ENCODE assay signal across 1 cellular context in genomic region chr12:106986625-106987389, GRCh38.
TF ChIP-seq lines count a peak whose summit lies in the region.

Gene MTERF2 (minus strand): TSS chr12:106987146. CDS start chr12:106978714, 8,432 bp downstream.

TF ChIP-seq in WTC11, 78 proteins besides CTCF, POLR2A, EP300 and RAD21 (continued from another document and continues in another):
- TF ChIP-seq IRF1 (CRISPR knock-in tag; IDR thresholded peaks at IDR 0.05) (no peak), GRHL2 (CRISPR knock-in tag; IDR thresholded peaks at IDR 0.05; ENCODE audit: insufficient replicate concordance, severe bottlenecking) (no peak), ATF1 (CRISPR knock-in tag; IDR thresholded peaks at IDR 0.05) (0 out of 2 replicates have a peak, but pooled peaks have one; percentile 39), SP1 (CRISPR knock-in tag; conservative IDR thresholded peaks at IDR 0.05) (peak; percentile 81), IRF2 (CRISPR knock-in tag; IDR thresholded peaks at IDR 0.05; ENCODE audit: borderline replicate concordance, low read depth) (no peak), OVOL2 (CRISPR knock-in tag; IDR thresholded peaks at IDR 0.05; ENCODE audit: borderline replicate concordance) (no peak), ELF4 (CRISPR knock-in tag; IDR thresholded peaks at IDR 0.05; ENCODE audit: low read depth) (no peak), ZNF121 (CRISPR knock-in tag; IDR thresholded peaks at IDR 0.05) (no peak), ZNF423 (CRISPR knock-in tag; IDR thresholded peaks at IDR 0.05) (no peak), ZNF219 (CRISPR knock-in tag; IDR thresholded peaks at IDR 0.05; ENCODE audit: borderline replicate concordance) (no peak), RELA (CRISPR knock-in tag; IDR thresholded peaks at IDR 0.05; ENCODE audit: borderline replicate concordance) (no peak), ZNF532 (CRISPR knock-in tag; IDR thresholded peaks at IDR 0.05; ENCODE audit: borderline replicate concordance) (no peak), TCF7 (CRISPR knock-in tag; IDR thresholded peaks at IDR 0.05; ENCODE audit: low read depth) (no peak), ZNF317 (CRISPR knock-in tag; IDR thresholded peaks at IDR 0.05; ENCODE audit: borderline replicate concordance, low read depth) (no peak), NR3C1 (CRISPR knock-in tag; conservative IDR thresholded peaks at IDR 0.05; ENCODE audit: low read depth) (no peak), FOXJ3 (CRISPR knock-in tag; IDR thresholded peaks at IDR 0.05; ENCODE audit: borderline replicate concordance) (no peak), SMAD4 (CRISPR knock-in tag; IDR thresholded peaks at IDR 0.05) (no peak), CDX4 (CRISPR knock-in tag; IDR thresholded peaks at IDR 0.05; ENCODE audit: borderline replicate concordance) (no peak), NFE2L1 (CRISPR knock-in tag; IDR thresholded peaks at IDR 0.05) (no peak), PRRX2 (CRISPR knock-in tag; IDR thresholded peaks at IDR 0.05) (no peak), TEAD1 (CRISPR knock-in tag; IDR thresholded peaks at IDR 0.05) (peak; percentile 43; the same call in 1 of the 2 replicates), NR1H2 (CRISPR knock-in tag; IDR thresholded peaks at IDR 0.05) (no peak), ZBTB43 (CRISPR knock-in tag; IDR thresholded peaks at IDR 0.05) (no peak), JAZF1 (CRISPR knock-in tag; IDR thresholded peaks at IDR 0.05) (no peak), TEAD4 (CRISPR knock-in tag; IDR thresholded peaks at IDR 0.05) (no peak), ZNF671 (CRISPR knock-in tag; IDR thresholded peaks at IDR 0.05) (no peak), ZMAT4 (CRISPR knock-in tag; IDR thresholded peaks at IDR 0.05) (no peak), SMAD3 (CRISPR knock-in tag; IDR thresholded peaks at IDR 0.05; ENCODE audit: borderline replicate concordance) (no peak), KAT7 (CRISPR knock-in tag; IDR thresholded peaks at IDR 0.05; ENCODE audit: borderline replicate concordance) (no peak), GTF2I (CRISPR knock-in tag; conservative IDR thresholded peaks at IDR 0.05) (no peak), NFATC4 (CRISPR knock-in tag; IDR thresholded peaks at IDR 0.05) (no peak), HMGA2 (CRISPR knock-in tag; IDR thresholded peaks at IDR 0.05) (no peak)
- TF ChIP-seq, protein P1, sequence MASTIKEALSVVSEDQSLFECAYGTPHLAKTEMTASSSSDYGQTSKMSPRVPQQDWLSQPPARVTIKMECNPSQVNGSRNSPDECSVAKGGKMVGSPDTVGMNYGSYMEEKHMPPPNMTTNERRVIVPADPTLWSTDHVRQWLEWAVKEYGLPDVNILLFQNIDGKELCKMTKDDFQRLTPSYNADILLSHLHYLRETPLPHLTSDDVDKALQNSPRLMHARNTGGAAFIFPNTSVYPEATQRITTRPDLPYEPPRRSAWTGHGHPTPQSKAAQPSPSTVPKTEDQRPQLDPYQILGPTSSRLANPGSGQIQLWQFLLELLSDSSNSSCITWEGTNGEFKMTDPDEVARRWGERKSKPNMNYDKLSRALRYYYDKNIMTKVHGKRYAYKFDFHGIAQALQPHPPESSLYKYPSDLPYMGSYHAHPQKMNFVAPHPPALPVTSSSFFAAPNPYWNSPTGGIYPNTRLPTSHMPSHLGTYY (CRISPR knock-in tag; IDR thresholded peaks at IDR 0.05), result no peak
- TF ChIP-seq, protein P2, sequence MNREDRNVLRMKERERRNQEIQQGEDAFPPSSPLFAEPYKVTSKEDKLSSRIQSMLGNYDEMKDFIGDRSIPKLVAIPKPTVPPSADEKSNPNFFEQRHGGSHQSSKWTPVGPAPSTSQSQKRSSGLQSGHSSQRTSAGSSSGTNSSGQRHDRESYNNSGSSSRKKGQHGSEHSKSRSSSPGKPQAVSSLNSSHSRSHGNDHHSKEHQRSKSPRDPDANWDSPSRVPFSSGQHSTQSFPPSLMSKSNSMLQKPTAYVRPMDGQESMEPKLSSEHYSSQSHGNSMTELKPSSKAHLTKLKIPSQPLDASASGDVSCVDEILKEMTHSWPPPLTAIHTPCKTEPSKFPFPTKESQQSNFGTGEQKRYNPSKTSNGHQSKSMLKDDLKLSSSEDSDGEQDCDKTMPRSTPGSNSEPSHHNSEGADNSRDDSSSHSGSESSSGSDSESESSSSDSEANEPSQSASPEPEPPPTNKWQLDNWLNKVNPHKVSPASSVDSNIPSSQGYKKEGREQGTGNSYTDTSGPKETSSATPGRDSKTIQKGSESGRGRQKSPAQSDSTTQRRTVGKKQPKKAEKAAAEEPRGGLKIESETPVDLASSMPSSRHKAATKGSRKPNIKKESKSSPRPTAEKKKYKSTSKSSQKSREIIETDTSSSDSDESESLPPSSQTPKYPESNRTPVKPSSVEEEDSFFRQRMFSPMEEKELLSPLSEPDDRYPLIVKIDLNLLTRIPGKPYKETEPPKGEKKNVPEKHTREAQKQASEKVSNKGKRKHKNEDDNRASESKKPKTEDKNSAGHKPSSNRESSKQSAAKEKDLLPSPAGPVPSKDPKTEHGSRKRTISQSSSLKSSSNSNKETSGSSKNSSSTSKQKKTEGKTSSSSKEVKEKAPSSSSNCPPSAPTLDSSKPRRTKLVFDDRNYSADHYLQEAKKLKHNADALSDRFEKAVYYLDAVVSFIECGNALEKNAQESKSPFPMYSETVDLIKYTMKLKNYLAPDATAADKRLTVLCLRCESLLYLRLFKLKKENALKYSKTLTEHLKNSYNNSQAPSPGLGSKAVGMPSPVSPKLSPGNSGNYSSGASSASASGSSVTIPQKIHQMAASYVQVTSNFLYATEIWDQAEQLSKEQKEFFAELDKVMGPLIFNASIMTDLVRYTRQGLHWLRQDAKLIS (CRISPR knock-in tag; IDR thresholded peaks at IDR 0.05; ENCODE audit: borderline replicate concordance), result no peak
- TF ChIP-seq, protein P3, sequence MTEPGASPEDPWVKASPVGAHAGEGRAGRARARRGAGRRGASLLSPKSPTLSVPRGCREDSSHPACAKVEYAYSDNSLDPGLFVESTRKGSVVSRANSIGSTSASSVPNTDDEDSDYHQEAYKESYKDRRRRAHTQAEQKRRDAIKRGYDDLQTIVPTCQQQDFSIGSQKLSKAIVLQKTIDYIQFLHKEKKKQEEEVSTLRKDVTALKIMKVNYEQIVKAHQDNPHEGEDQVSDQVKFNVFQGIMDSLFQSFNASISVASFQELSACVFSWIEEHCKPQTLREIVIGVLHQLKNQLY (CRISPR knock-in tag; IDR thresholded peaks at IDR 0.05), result no peak
- TF ChIP-seq, protein P4, sequence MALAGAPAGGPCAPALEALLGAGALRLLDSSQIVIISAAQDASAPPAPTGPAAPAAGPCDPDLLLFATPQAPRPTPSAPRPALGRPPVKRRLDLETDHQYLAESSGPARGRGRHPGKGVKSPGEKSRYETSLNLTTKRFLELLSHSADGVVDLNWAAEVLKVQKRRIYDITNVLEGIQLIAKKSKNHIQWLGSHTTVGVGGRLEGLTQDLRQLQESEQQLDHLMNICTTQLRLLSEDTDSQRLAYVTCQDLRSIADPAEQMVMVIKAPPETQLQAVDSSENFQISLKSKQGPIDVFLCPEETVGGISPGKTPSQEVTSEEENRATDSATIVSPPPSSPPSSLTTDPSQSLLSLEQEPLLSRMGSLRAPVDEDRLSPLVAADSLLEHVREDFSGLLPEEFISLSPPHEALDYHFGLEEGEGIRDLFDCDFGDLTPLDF (CRISPR knock-in tag; IDR thresholded peaks at IDR 0.05), result peak; percentile 51; the same call in 1 of the 2 replicates
- TF ChIP-seq, protein P5, sequence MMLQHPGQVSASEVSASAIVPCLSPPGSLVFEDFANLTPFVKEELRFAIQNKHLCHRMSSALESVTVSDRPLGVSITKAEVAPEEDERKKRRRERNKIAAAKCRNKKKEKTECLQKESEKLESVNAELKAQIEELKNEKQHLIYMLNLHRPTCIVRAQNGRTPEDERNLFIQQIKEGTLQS (CRISPR knock-in tag; conservative IDR thresholded peaks at IDR 0.05), result no peak
- TF ChIP-seq, protein P6, sequence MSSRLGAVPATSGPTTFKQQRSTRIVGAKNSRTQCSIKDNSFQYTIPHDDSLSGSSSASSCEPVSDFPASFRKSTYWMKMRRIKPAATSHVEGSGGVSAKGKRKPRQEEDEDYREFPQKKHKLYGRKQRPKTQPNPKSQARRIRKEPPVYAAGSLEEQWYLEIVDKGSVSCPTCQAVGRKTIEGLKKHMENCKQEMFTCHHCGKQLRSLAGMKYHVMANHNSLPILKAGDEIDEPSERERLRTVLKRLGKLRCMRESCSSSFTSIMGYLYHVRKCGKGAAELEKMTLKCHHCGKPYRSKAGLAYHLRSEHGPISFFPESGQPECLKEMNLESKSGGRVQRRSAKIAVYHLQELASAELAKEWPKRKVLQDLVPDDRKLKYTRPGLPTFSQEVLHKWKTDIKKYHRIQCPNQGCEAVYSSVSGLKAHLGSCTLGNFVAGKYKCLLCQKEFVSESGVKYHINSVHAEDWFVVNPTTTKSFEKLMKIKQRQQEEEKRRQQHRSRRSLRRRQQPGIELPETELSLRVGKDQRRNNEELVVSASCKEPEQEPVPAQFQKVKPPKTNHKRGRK (CRISPR knock-in tag; IDR thresholded peaks at IDR 0.05; ENCODE audit: borderline replicate concordance), result no peak
- TF ChIP-seq, protein P7, sequence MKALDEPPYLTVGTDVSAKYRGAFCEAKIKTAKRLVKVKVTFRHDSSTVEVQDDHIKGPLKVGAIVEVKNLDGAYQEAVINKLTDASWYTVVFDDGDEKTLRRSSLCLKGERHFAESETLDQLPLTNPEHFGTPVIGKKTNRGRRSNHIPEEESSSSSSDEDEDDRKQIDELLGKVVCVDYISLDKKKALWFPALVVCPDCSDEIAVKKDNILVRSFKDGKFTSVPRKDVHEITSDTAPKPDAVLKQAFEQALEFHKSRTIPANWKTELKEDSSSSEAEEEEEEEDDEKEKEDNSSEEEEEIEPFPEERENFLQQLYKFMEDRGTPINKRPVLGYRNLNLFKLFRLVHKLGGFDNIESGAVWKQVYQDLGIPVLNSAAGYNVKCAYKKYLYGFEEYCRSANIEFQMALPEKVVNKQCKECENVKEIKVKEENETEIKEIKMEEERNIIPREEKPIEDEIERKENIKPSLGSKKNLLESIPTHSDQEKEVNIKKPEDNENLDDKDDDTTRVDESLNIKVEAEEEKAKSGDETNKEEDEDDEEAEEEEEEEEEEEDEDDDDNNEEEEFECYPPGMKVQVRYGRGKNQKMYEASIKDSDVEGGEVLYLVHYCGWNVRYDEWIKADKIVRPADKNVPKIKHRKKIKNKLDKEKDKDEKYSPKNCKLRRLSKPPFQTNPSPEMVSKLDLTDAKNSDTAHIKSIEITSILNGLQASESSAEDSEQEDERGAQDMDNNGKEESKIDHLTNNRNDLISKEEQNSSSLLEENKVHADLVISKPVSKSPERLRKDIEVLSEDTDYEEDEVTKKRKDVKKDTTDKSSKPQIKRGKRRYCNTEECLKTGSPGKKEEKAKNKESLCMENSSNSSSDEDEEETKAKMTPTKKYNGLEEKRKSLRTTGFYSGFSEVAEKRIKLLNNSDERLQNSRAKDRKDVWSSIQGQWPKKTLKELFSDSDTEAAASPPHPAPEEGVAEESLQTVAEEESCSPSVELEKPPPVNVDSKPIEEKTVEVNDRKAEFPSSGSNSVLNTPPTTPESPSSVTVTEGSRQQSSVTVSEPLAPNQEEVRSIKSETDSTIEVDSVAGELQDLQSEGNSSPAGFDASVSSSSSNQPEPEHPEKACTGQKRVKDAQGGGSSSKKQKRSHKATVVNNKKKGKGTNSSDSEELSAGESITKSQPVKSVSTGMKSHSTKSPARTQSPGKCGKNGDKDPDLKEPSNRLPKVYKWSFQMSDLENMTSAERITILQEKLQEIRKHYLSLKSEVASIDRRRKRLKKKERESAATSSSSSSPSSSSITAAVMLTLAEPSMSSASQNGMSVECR (CRISPR knock-in tag; IDR thresholded peaks at IDR 0.05; ENCODE audit: borderline replicate concordance), result peak; percentile 68; the same call in 1 of the 2 replicates
